ENCODE assay signal across 9 cellular contexts in the genomic region with DNA sequence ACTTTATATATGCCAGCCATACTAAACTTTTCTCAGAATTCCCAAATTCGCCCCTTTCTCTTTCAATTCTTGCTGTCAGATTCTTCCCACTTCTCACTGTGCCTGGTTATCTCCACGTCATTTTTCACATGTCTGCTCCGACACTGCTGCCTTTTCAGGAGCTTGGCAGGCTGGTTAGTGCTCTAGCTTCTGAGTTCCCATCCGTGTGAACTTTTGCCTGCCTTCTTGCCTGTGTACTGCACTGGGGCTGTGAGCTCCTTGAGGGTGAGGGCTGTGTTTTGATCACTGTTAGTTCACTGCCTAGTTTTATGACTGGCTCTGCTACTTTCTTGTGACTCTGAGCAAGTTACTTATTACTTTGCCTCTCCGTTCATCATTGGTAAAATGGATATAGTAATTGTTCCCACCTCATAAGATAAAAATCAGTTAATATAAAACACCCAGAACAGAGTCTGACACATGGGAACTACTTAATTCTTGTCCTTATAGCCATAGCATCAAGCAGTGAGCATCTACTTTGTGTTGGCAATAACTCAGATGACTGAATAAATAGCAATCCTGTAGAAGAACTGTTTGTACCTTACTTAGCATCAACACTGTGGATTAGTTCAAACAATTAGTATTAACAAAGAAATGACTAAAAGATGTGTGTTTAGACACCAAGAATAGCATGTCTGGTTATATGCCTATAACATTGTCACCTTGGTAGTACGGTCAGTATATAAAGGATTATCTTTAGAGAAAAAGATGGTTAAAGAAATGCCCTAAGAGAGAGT. TPM values are rescaled to one million over a fixed set of nuclear protein-coding genes. Genes with fewer than 3 reads are reported as not detected.
DNase-seq lines count a peak whose midpoint lies in the region; ATAC-seq and TF ChIP-seq lines count a peak whose summit lies in the region.
"Had no signal": no experiment of that assay in that cellular context is flagged by ENCODE, and none has a peak within 500 bp of the region (broad histone marks: within the 10 kb centered on the region; RNA-seq: fewer than 3 reads in every experiment).

No MANE protein-coding gene starts in this region.

- peaks cover 72% of the 10 kb centered on the region for H3K36me3 Mint-ChIP-seq in activated CD4-positive, alpha-beta memory T cell treated with anti-CD3 and anti-CD28 coated beads for 36 hours

- no peaks in the 10 kb centered on the region for H3K9me3 Mint-ChIP-seq in activated CD4-positive, alpha-beta memory T cell treated with anti-CD3 and anti-CD28 coated beads for 36 hours

- H3K27me3 ChIP-seq in esophagus muscularis mucosa: no peaks in the 10 kb centered on the region
- H3K27me3 ChIP-seq in parathyroid adenoma (ENCODE audit: control insufficient read depth, insufficient read depth, low read length): no peaks in the 10 kb centered on the region
- H3K27me3 ChIP-seq in WERI-Rb-1 (ENCODE audit: insufficient read depth, low read depth, severe bottlenecking): no peaks in the 10 kb centered on the region

- H3K9ac ChIP-seq in parathyroid adenoma: no peak overlapping the region

- H3K4me3 Mint-ChIP-seq in activated CD4-positive, alpha-beta memory T cell treated with anti-CD3 and anti-CD28 coated beads for 36 hours: peak overlapping the region; percentile 60

- peak overlapping the region; percentile 52 for H2AFZ ChIP-seq in parathyroid adenoma

- H3K4me3 ChIP-seq in esophagus muscularis mucosa (no peak overlapping the region), parathyroid adenoma (ENCODE audit: low read depth, low read length) (peak overlapping the region; percentile 36), WERI-Rb-1 (ENCODE audit: low read depth, low read length) (no peak overlapping the region)

- CTCF ChIA-PET in activated CD4-positive, alpha-beta memory T cell treated with anti-CD3 and anti-CD28 coated beads for 36 hours (lab: Charles Lee): interaction anchor here (0.6 to 2.3 kb wide), 2 partner anchors 14 to 276 kb away, joined by 4 to 11 read pairs; no protein-coding TSS in a partner anchor

- no peak for TF ChIP-seq POLR2A in esophagus muscularis mucosa (IDR thresholded peaks at IDR 0.05; ENCODE audit: low read depth)

- no peaks in the 10 kb centered on the region for H3K27me3 Mint-ChIP-seq in activated CD4-positive, alpha-beta memory T cell treated with anti-CD3 and anti-CD28 coated beads for 36 hours

- no peak for TF ChIP-seq CTCF in esophagus muscularis mucosa (IDR thresholded peaks at IDR 0.05)
- TF ChIP-seq CTCF in parathyroid adenoma (IDR thresholded peaks at IDR 0.05): no peak
- TF ChIP-seq CTCF in WERI-Rb-1 (IDR thresholded peaks at IDR 0.05; ENCODE audit: low read depth, low read length): no peak

- 72% methylated on average over 6 of the region's 6 CpGs for WGBS in esophagus muscularis mucosa

- peaks cover 81% of the 10 kb centered on the region for H3K4me1 Mint-ChIP-seq in activated CD4-positive, alpha-beta memory T cell treated with anti-CD3 and anti-CD28 coated beads for 36 hours (ENCODE audit: low read depth)

- no peak for ATAC-seq in HG02884 (IDR thresholded peaks at IDR 0.05; ENCODE audit: unreplicated experiment)

- peaks cover 35 to 78% (median 67%) of the 10 kb centered on the region in 4 donors for H3K36me3 ChIP-seq in esophagus muscularis mucosa
- no peaks in the 10 kb centered on the region for H3K36me3 ChIP-seq in parathyroid adenoma (ENCODE audit: control insufficient read depth, insufficient read depth, low read length)
- H3K36me3 ChIP-seq in WERI-Rb-1: peaks cover 65% of the 10 kb centered on the region

- no peaks in the 10 kb centered on the region for H3K9me3 ChIP-seq in esophagus muscularis mucosa
- no peaks in the 10 kb centered on the region for H3K9me3 ChIP-seq in parathyroid adenoma (ENCODE audit: control insufficient read depth, low read length)
- H3K9me3 ChIP-seq in WERI-Rb-1 (ENCODE audit: severe bottlenecking): no peaks in the 10 kb centered on the region

- TF ChIP-seq EP300 in esophagus muscularis mucosa (IDR thresholded peaks at IDR 0.05): no peak

- H3K4me2 ChIP-seq in parathyroid adenoma (ENCODE audit: low read length): peak overlapping the region; percentile 54

- peaks cover 14% of the 10 kb centered on the region for H3K79me2 ChIP-seq in parathyroid adenoma

- H3K27ac ChIP-seq in esophagus muscularis mucosa (replicated peaks in 1 of 4): peak overlapping the region; percentile 53 to 82 (median 73)
- peak overlapping the region; percentile 82 for H3K27ac ChIP-seq in parathyroid adenoma
- no peak overlapping the region for H3K27ac ChIP-seq in WERI-Rb-1

- peak; percentile 19 for DNase-seq in Daoy (ENCODE audit: low read depth)
- DNase-seq in activated CD4-positive, alpha-beta memory T cell treated with anti-CD3 and anti-CD28 coated beads for 36 hours: peak; percentile 22
- DNase-seq in esophagus muscularis mucosa (ENCODE audit: extremely low spot score): no peak
- DNase-seq in WERI-Rb-1: no peak
- no peak for DNase-seq in stimulated activated naive CD4-positive, alpha-beta T cell (lab: John Stamatoyannopoulos, UW)
- DNase-seq in stimulated activated CD4-positive, alpha-beta T cell treated with anti-CD3 and anti-CD28 coated beads, Interleukin-4, amount 100 ng/mL, for 1 hour: no peak
- DNase-seq: midbrain had no signal

- intact Hi-C loops in activated CD4-positive, alpha-beta memory T cell treated with anti-CD3 and anti-CD28 coated beads for 36 hours (cut with micrococcal nuclease): loop anchor here (1.0 kb wide), 1 partner anchor 8 kb away; no protein-coding TSS in a partner anchor
- intact Hi-C loops in esophagus muscularis mucosa (cut with DNase I): no loop called here

- H3K4me1 ChIP-seq in esophagus muscularis mucosa (peaks cover 60 to 79% (median 66%) of the 10 kb centered on the region in 4 donors), parathyroid adenoma (peaks cover 32% of the 10 kb centered on the region)

- POLR2A ChIA-PET in activated CD4-positive, alpha-beta memory T cell treated with anti-CD3 and anti-CD28 coated beads for 36 hours (lab: Charles Lee): interaction anchor here (1.2 kb wide), 1 partner anchor 9 kb away, joined by 3 read pairs; a partner anchor contains a TSS

- peak overlapping the region; percentile 95 for H3K27ac Mint-ChIP-seq in activated CD4-positive, alpha-beta memory T cell treated with anti-CD3 and anti-CD28 coated beads for 36 hours

RNA-seq across cellular contexts. Expression of a gene that starts 5.5 kb away (rescaled TPM):
- total RNA-seq in Daoy (2014; rRNA removed; shearing (Covaris generic)): 194 and 233 TPM in 2 replicates
- total RNA-seq in activated CD4-positive, alpha-beta memory T cell treated with anti-CD3 and anti-CD28 coated beads for 36 hours: 100 to 1,000 TPM; 215 to 225 TPM
- 100 to 1,000 TPM; 123 to 172 (median 152) TPM for total RNA-seq in esophagus muscularis mucosa

RNA-seq across cellular contexts. Expression of a gene that starts 8.8 kb away (rescaled TPM):
- total RNA-seq in Daoy (2014; rRNA removed; shearing (Covaris generic)): 0.06 and 0.48 TPM in 2 replicates
- 1 to 10 TPM; 2.3 to 2.6 TPM for total RNA-seq in activated CD4-positive, alpha-beta memory T cell treated with anti-CD3 and anti-CD28 coated beads for 36 hours
- under 1 TPM; 0.42 to 0.99 (median 0.63) TPM for total RNA-seq in esophagus muscularis mucosa

RNA-seq across cellular contexts. Expression of a gene that starts 28.0 kb away (rescaled TPM):
- total RNA-seq in Daoy (2014; rRNA removed; shearing (Covaris generic)): 0.24 and 0.69 TPM in 2 replicates
- total RNA-seq in activated CD4-positive, alpha-beta memory T cell treated with anti-CD3 and anti-CD28 coated beads for 36 hours: under 1 TPM; 0.19 to 0.22 TPM
- total RNA-seq in esophagus muscularis mucosa: under 1 TPM in 2 of 4 donors, not detected in 2; 0.17 to 0.33 TPM

Comparison
In these comparisons a context has a peak if more than half of its experiments do, and no peak if none do; other contexts are left out.
1. DNase-seq: peak in Daoy (single experiment) and activated CD4-positive, alpha-beta memory T cell treated with anti-CD3 and anti-CD28 coated beads for 36 hours (single experiment); none in esophagus muscularis mucosa (single experiment), WERI-Rb-1 (single experiment), stimulated activated naive CD4-positive, alpha-beta T cell (0 of 6) and stimulated activated CD4-positive, alpha-beta T cell treated with anti-CD3 and anti-CD28 coated beads, Interleukin-4, amount 100 ng/mL, for 1 hour (single experiment).